8 cellular contexts compared by ENCODE assay signal in genomic region chr22:29907753-29908515, GRCh38. TPM values are rescaled to one million over a fixed set of nuclear protein-coding genes. Genes with fewer than 3 reads are reported as not detected.
DNase-seq lines count a peak whose midpoint lies in the region; ATAC-seq and TF ChIP-seq lines count a peak whose summit lies in the region.

No MANE protein-coding gene starts in this region.

- ATAC-seq in HG02623 (IDR thresholded peaks at IDR 0.05; ENCODE audit: unreplicated experiment) (no peak), HG02840 (IDR thresholded peaks at IDR 0.05; ENCODE audit: low FRiP score, unreplicated experiment) (no peak)

- H3K4me3 Mint-ChIP-seq in CD14-positive monocyte, result peak overlapping the region in 1 of 2 donors; percentile 56
- H3K4me3 Mint-ChIP-seq in dendritic cell treated with granulocyte-macrophage colony-stimulating factor and Interleukin-4, amounts not matched to agents 40 ng/mL and 50 ng/mL, for 4 days, result no peak overlapping the region

- CTCF ChIA-PET in PC-9 (lab: Charles Lee), result interaction anchor here (0.7 kb wide), 1 partner anchor 1107 kb away, joined by 3 read pairs; the partner anchor contains the start of gene XBP1

- H3K36me3 ChIP-seq in PC-9 (ENCODE audit: low read depth), result no peaks in the 10 kb centered on the region
- H3K36me3 ChIP-seq in uterus, result no peaks in the 10 kb centered on the region

- H3K27me3 ChIP-seq in HL-60 (ENCODE audit: insufficient read depth, poor library complexity, severe bottlenecking) (no peaks in the 10 kb centered on the region), PC-9 (ENCODE audit: insufficient read depth, low read depth) (no peaks in the 10 kb centered on the region), uterus (no peaks in the 10 kb centered on the region)

- TF ChIP-seq CTCF in CD14-positive monocyte (IDR thresholded peaks at IDR 0.05) (no peak), HL-60 (IDR thresholded peaks at IDR 0.05; ENCODE audit: insufficient read depth, low read length) (no peak), PC-9 (conservative IDR thresholded peaks at IDR 0.05) (no peak), uterus (IDR thresholded peaks at IDR 0.05) (no peak)

- H3K4me1 ChIP-seq in PC-9 (replicated peaks; ENCODE audit: insufficient read depth) (peaks cover 31% of the 10 kb centered on the region), uterus (peaks cover 5 to 11% of the 10 kb centered on the region in 2 donors)

- no peaks in the 10 kb centered on the region for H3K27me3 Mint-ChIP-seq in CD14-positive monocyte (ENCODE audit: low read depth in 3 of 3)
- no peaks in the 10 kb centered on the region for H3K27me3 Mint-ChIP-seq in dendritic cell treated with granulocyte-macrophage colony-stimulating factor and Interleukin-4, amounts not matched to agents 40 ng/mL and 50 ng/mL, for 4 days

- H3K9me2 ChIP-seq in PC-9 (ENCODE audit: insufficient read depth), result no peaks in the 10 kb centered on the region

- H3K9me3 ChIP-seq in PC-9 (ENCODE audit: insufficient read depth, low read depth) (no peaks in the 10 kb centered on the region), uterus (no peaks in the 10 kb centered on the region)

- POLR2A ChIA-PET in PC-9 (lab: Charles Lee; ENCODE audit: unreplicated experiment), result interaction anchor here (0.5 to 1.0 kb wide), 4 partner anchors 10 to 631 kb away, joined by 3 to 12 read pairs (median 4); partner anchors contain the start of gene ASCC2

- H3K27ac Mint-ChIP-seq in CD14-positive monocyte, result peak overlapping the region; percentile 80 to 94 (median 90)
- H3K27ac Mint-ChIP-seq in dendritic cell treated with granulocyte-macrophage colony-stimulating factor and Interleukin-4, amounts not matched to agents 40 ng/mL and 50 ng/mL, for 4 days, result peak overlapping the region; percentile 45

- H3K4me3 ChIP-seq in HL-60 (replicated peaks; ENCODE audit: insufficient read depth, low read length) (no peak overlapping the region), PC-9 (peak overlapping the region; percentile 44; the same call in 1 of the 2 replicates), uterus (no peak overlapping the region)

- H3K36me3 Mint-ChIP-seq in CD14-positive monocyte, result peaks cover 8 to 15% of the 10 kb centered on the region in 2 donors
- no peaks in the 10 kb centered on the region for H3K36me3 Mint-ChIP-seq in dendritic cell treated with granulocyte-macrophage colony-stimulating factor and Interleukin-4, amounts not matched to agents 40 ng/mL and 50 ng/mL, for 4 days (ENCODE audit: low read depth)

- no peaks in the 10 kb centered on the region for H4K20me1 ChIP-seq in PC-9 (ENCODE audit: insufficient read depth)

- DNase-seq in CD14-positive monocyte (ENCODE audit: low spot score) (peak; percentile 75), HL-60 (ENCODE audit: low read depth in 1 of 2, low spot score in 1 of 2) (peak; percentile 28 to 62), PC-9 (peak; percentile 84 to 98), medulla oblongata (ENCODE audit: extremely low spot score) (peak; percentile 40), uterus (peak; percentile 65 to 74)

- peaks cover 42% of the 10 kb centered on the region for H3F3A ChIP-seq in PC-9 (ENCODE audit: insufficient read depth, low read depth)

- peak overlapping the region; percentile 79 for H3K4me2 ChIP-seq in PC-9

- H3K27ac ChIP-seq in HL-60 (replicated peaks), result 0 out of 2 replicates have a peak overlapping the region, but pooled peaks have one; percentile 7
- H3K27ac ChIP-seq in PC-9, result peak overlapping the region; percentile 91
- H3K27ac ChIP-seq in uterus, result peak overlapping the region; percentile 5 to 13

- 0 out of 2 replicates have a peak overlapping the region, but pooled peaks have one; percentile 6 for H2AFZ ChIP-seq in PC-9

- BruUV-seq in PC-9 (replicated peaks; lab: Mats Ljungman, UMichigan), result no TSS peak

- peaks cover 64% of the 10 kb centered on the region for H3K4me1 Mint-ChIP-seq in CD14-positive monocyte
- H3K4me1 Mint-ChIP-seq in dendritic cell treated with granulocyte-macrophage colony-stimulating factor and Interleukin-4, amounts not matched to agents 40 ng/mL and 50 ng/mL, for 4 days (ENCODE audit: low read depth), result peaks cover 55% of the 10 kb centered on the region

- no peak for TF ChIP-seq POLR2A in uterus (IDR thresholded peaks at IDR 0.05)

- peaks cover 89% of the 10 kb centered on the region for H3K79me2 ChIP-seq in PC-9 (ENCODE audit: low read depth)

- intact Hi-C loops in CD14-positive monocyte (cut with micrococcal nuclease) (no loop called here), PC-9 (cut with micrococcal nuclease; ENCODE audit: unreplicated experiment) (no loop called here), uterus (cut with DNase I; ENCODE audit: low total_unique reads) (no loop called here)
- intact Hi-C loops in dendritic cell treated with granulocyte-macrophage colony-stimulating factor and Interleukin-4, amounts not matched to agents 40 ng/mL and 50 ng/mL, for 4 days (cut with micrococcal nuclease), result loop anchor here (2.0 to 5.0 kb wide), 2 partner anchors 23 to 39 kb away; no protein-coding TSS in a partner anchor

- no peaks in the 10 kb centered on the region for H3K9me3 Mint-ChIP-seq in CD14-positive monocyte
- no peaks in the 10 kb centered on the region for H3K9me3 Mint-ChIP-seq in dendritic cell treated with granulocyte-macrophage colony-stimulating factor and Interleukin-4, amounts not matched to agents 40 ng/mL and 50 ng/mL, for 4 days

RNA-seq across cellular contexts. Expression of gene MTMR3, which starts 25.0 kb away (rescaled TPM):
- polyA plus RNA-seq in CD14-positive monocyte, result 10 to 100 TPM; 23.4 to 30.2 TPM
- 28.1 and 31.1 TPM in 2 replicates for total RNA-seq in PC-9 (2021)
- 10 to 100 TPM; 17.2 to 77.8 (median 62.5) TPM for total RNA-seq in uterus

Comparison
In these comparisons a context has a peak if more than half of its experiments do, and no peak if none do; other contexts are left out.
1. DNase-seq: peak in every context shown above with its lines; median percentile 91 in PC-9; 75 in CD14-positive monocyte; 70 in uterus; 45 in HL-60; 40 in medulla oblongata.
2. H3K27ac ChIP-seq: peak in every context shown above with its lines; median percentile 91 in PC-9; 9 in uterus; 7 in HL-60.